ENCODE assay signal across 9 cellular contexts in genomic region chr10:132319853-132320669, GRCh38. TPM values are rescaled to one million over a fixed set of nuclear protein-coding genes. Genes with fewer than 3 reads are reported as not detected.
DNase-seq lines count a peak whose midpoint lies in the region; ATAC-seq and TF ChIP-seq lines count a peak whose summit lies in the region.
"Had no signal": no experiment of that assay in that cellular context is flagged by ENCODE, and none has a peak within 500 bp of the region (broad histone marks: within the 10 kb centered on the region; RNA-seq: fewer than 3 reads in every experiment).

No MANE protein-coding gene starts in this region.

- peak overlapping the region; percentile 35 for H3K27ac ChIP-seq in HCT116 (ENCODE audit: low read depth, low read length)
- H3K27ac ChIP-seq in naive thymus-derived CD4-positive, alpha-beta T cell (ENCODE audit: low read depth, low read length): no peak overlapping the region
- H3K27ac ChIP-seq: body of pancreas had no signal

- TF ChIP-seq RAD21 in HCT116 (IDR thresholded peaks at IDR 0.05; ENCODE audit: low read depth): no peak

- H3K4me3 Mint-ChIP-seq in activated naive CD8-positive, alpha-beta T cell treated with anti-CD3 and anti-CD28 coated beads, Interleukin-2, amount 50 U/mL, for 24 hours: no peak overlapping the region
- no peak overlapping the region for H3K4me3 Mint-ChIP-seq in naive thymus-derived CD4-positive, alpha-beta T cell

- BruUV-seq in HCT116 (replicated peaks; lab: Mats Ljungman, UMichigan): no TSS peak

- peak overlapping the region; percentile 67 for H3K4me2 ChIP-seq in HCT116 (ENCODE audit: low read length)

- no peaks in the 10 kb centered on the region for H3K9me3 ChIP-seq in HCT116 (ENCODE audit: control insufficient read depth in 1 of 2, insufficient read depth in 1 of 2, low read depth in 1 of 2, low read length in 2 of 2)
- H3K9me3 ChIP-seq in naive thymus-derived CD4-positive, alpha-beta T cell (ENCODE audit: control insufficient read depth in 2 of 3, low read length in 3 of 3): no peaks in the 10 kb centered on the region
- H3K9me3 ChIP-seq: body of pancreas had no signal

- TF ChIP-seq POLR2A in HCT116 (IDR thresholded peaks at IDR 0.05; ENCODE audit: borderline replicate concordance, extremely low read depth, insufficient read depth, insufficient read length): no peak

- H3K36me3 Mint-ChIP-seq in activated naive CD8-positive, alpha-beta T cell treated with anti-CD3 and anti-CD28 coated beads, Interleukin-2, amount 50 U/mL, for 24 hours (ENCODE audit: low read depth): peaks cover 6% of the 10 kb centered on the region
- H3K36me3 Mint-ChIP-seq in naive thymus-derived CD4-positive, alpha-beta T cell: peaks cover 6 to 18% (median 11%) of the 10 kb centered on the region in 5 donors

- peak overlapping the region; percentile 26 for H3K27ac Mint-ChIP-seq in activated naive CD8-positive, alpha-beta T cell treated with anti-CD3 and anti-CD28 coated beads, Interleukin-2, amount 50 U/mL, for 24 hours
- H3K27ac Mint-ChIP-seq in naive thymus-derived CD4-positive, alpha-beta T cell: peak overlapping the region in 1 of 9 donors; percentile 77

- TF ChIP-seq CTCF in HCT116 (IDR thresholded peaks at IDR 0.05 in 2 of 3, conservative IDR thresholded peaks at IDR 0.05 in 1 of 3; ENCODE audit: borderline replicate concordance in 1 of 3, insufficient read depth in 1 of 3, low read depth in 2 of 3, low read length in 2 of 3): no peak

- RAD21 ChIA-PET in HCT116 (lab: Charles Lee; ENCODE audit: low non-redundant PET in 1 of 2, low total read pairs in 2 of 2, uncharacterized antibody in 2 of 2, unreplicated experiment in 2 of 2): interaction anchor here in 1 of 2 experiments (0.6 kb wide), 1 partner anchor 12 kb away, joined by 4 read pairs; the partner anchor contains the start of gene STK32C

- CTCF ChIA-PET in HCT116 (lab: Charles Lee): no interaction called here
- CTCF ChIA-PET in naive thymus-derived CD4-positive, alpha-beta T cell (lab: Charles Lee): no interaction called here

- POLR2A ChIA-PET in HCT116 (lab: Charles Lee): no interaction called here
- POLR2A ChIA-PET in naive thymus-derived CD4-positive, alpha-beta T cell (lab: Charles Lee): no interaction called here

- H4K20me1 ChIP-seq in HCT116 (ENCODE audit: insufficient read depth): no peaks in the 10 kb centered on the region

- DNase-seq in activated naive CD4-positive, alpha-beta T cell treated with Interleukin-2 at 50 U/mL for 16 hours: peak; percentile 57
- no peak for DNase-seq in activated naive CD4-positive, alpha-beta T cell (lab: John Stamatoyannopoulos, UW)
- DNase-seq in HCT116 (ENCODE audit: low read depth, low spot score): no peak
- DNase-seq in Kasumi-1 (lab: John Stamatoyannopoulos, UW): peak; percentile 85
- peak; percentile 44 for DNase-seq in activated naive CD8-positive, alpha-beta T cell treated with anti-CD3 and anti-CD28 coated beads, Interleukin-2, amount 50 U/mL, for 24 hours
- peak in 1 of 9 donors; percentile 42 for DNase-seq in naive thymus-derived CD4-positive, alpha-beta T cell
- no peak for DNase-seq in activated CD4-positive, CD25-positive, alpha-beta regulatory T cell (lab: John Stamatoyannopoulos, UW)
- DNase-seq in NCI-H128 (lab: John Stamatoyannopoulos, UW; ENCODE audit: unreplicated experiment): no peak

- H3K79me2 ChIP-seq in HCT116 (ENCODE audit: insufficient read depth, low read length): no peaks in the 10 kb centered on the region

- H3K27me3 Mint-ChIP-seq in activated naive CD8-positive, alpha-beta T cell treated with anti-CD3 and anti-CD28 coated beads, Interleukin-2, amount 50 U/mL, for 24 hours: no peaks in the 10 kb centered on the region
- H3K27me3 Mint-ChIP-seq in naive thymus-derived CD4-positive, alpha-beta T cell: peaks cover 0 to 6% (median 0%) of the 10 kb centered on the region in 5 donors

- no peaks in the 10 kb centered on the region for H3K9me2 ChIP-seq in HCT116 (ENCODE audit: insufficient read depth)

- peaks cover 15 to 32% of the 10 kb centered on the region in 2 experiments for H3K4me1 ChIP-seq in HCT116 (ENCODE audit: control insufficient read depth in 1 of 2, insufficient read depth in 2 of 2, low read length in 2 of 2)
- H3K4me1 ChIP-seq in naive thymus-derived CD4-positive, alpha-beta T cell (ENCODE audit: control insufficient read depth in 2 of 2, insufficient read depth in 2 of 2, low read length in 2 of 2): no peaks in the 10 kb centered on the region
- H3K4me1 ChIP-seq: body of pancreas had no signal

- ATAC-seq in HCT116: peak; percentile 94
- peak; percentile 96 for ATAC-seq in activated naive CD8-positive, alpha-beta T cell treated with anti-CD3 and anti-CD28 coated beads, Interleukin-2, amount 50 U/mL, for 24 hours
- ATAC-seq in naive thymus-derived CD4-positive, alpha-beta T cell: peak; percentile 91
- ATAC-seq: body of pancreas had no signal

- no peaks in the 10 kb centered on the region for H3K27me3 ChIP-seq in HCT116 (ENCODE audit: insufficient read depth, low read length)
- no peaks in the 10 kb centered on the region for H3K27me3 ChIP-seq in naive thymus-derived CD4-positive, alpha-beta T cell (ENCODE audit: control insufficient read depth in 2 of 2, insufficient read depth in 2 of 2, low read length in 2 of 2)
- H3K27me3 ChIP-seq: body of pancreas had no signal

- intact Hi-C loops in HCT116 (cut with micrococcal nuclease): no loop called here
- intact Hi-C loops in naive thymus-derived CD4-positive, alpha-beta T cell (cut with micrococcal nuclease): no loop called here

- H2AFZ ChIP-seq in HCT116 (ENCODE audit: low read depth, low read length, poor library complexity, severe bottlenecking): no peak overlapping the region

- H3K9ac ChIP-seq in HCT116 (ENCODE audit: low read length): 0 out of 2 replicates have a peak overlapping the region, but pooled peaks have one; percentile 20

- H3K36me3 ChIP-seq in HCT116 (ENCODE audit: control insufficient read depth in 1 of 2, insufficient read depth in 2 of 2, low read length in 2 of 2): no peaks in the 10 kb centered on the region
- H3K36me3 ChIP-seq in naive thymus-derived CD4-positive, alpha-beta T cell (ENCODE audit: control insufficient read depth in 2 of 3, insufficient read depth in 3 of 3, low read length in 3 of 3): peaks cover 0 to 5% (median 0%) of the 10 kb centered on the region in 3 experiments

- H3K4me1 Mint-ChIP-seq in activated naive CD8-positive, alpha-beta T cell treated with anti-CD3 and anti-CD28 coated beads, Interleukin-2, amount 50 U/mL, for 24 hours: peaks cover 18% of the 10 kb centered on the region
- peaks cover 6 to 17% (median 11%) of the 10 kb centered on the region in 7 donors for H3K4me1 Mint-ChIP-seq in naive thymus-derived CD4-positive, alpha-beta T cell

- H3K4me3 ChIP-seq in HCT116 (replicated peaks in 1 of 2; ENCODE audit: low read depth in 1 of 2, low read length in 2 of 2): 0 out of 4 replicates have a peak overlapping the region, but pooled peaks of 1 of the 2 experiments have one; percentile 8
- H3K4me3 ChIP-seq in naive thymus-derived CD4-positive, alpha-beta T cell (ENCODE audit: low read length): no peak overlapping the region
- H3K4me3 ChIP-seq: body of pancreas had no signal

- H3K9me3 Mint-ChIP-seq in activated naive CD8-positive, alpha-beta T cell treated with anti-CD3 and anti-CD28 coated beads, Interleukin-2, amount 50 U/mL, for 24 hours: no peaks in the 10 kb centered on the region
- H3K9me3 Mint-ChIP-seq in naive thymus-derived CD4-positive, alpha-beta T cell: no peaks in the 10 kb centered on the region

TF ChIP-seq in HCT116, 20 proteins besides CTCF, POLR2A, EP300 and RAD21 (continues in another document):
- TF ChIP-seq REST (IDR thresholded peaks at IDR 0.05; ENCODE audit: low read depth) (no peak), CEBPB (IDR thresholded peaks at IDR 0.05; ENCODE audit: low read depth) (peak; percentile 72), SIN3A (IDR thresholded peaks at IDR 0.05; ENCODE audit: low read depth) (no peak), TCF7L2 (IDR thresholded peaks at IDR 0.05; ENCODE audit: borderline replicate concordance, extremely low read depth, insufficient read depth, insufficient read length) (no peak), FOSL1 (IDR thresholded peaks at IDR 0.05; ENCODE audit: low read depth) (peak; percentile 57)

RNA-seq across cellular contexts. Expression of gene LRRC27, which starts 11.9 kb away (rescaled TPM):
- 4.1 TPM for total RNA-seq in HCT116 (2021; ENCODE audit: unreplicated experiment)
- polyA plus RNA-seq in HCT116 (2012): 1.7 and 2.7 TPM in 2 replicates
- total RNA-seq in naive thymus-derived CD4-positive, alpha-beta T cell: 10 to 100 TPM in 1 of 5 experiments, 1 to 10 TPM in 4; 3.4 to 10.8 (median 7.1) TPM
- polyA plus RNA-seq in naive thymus-derived CD4-positive, alpha-beta T cell: 1 to 10 TPM; 1.8 to 4.9 TPM

RNA-seq across cellular contexts. Expression of gene STK32C, which starts 12.3 kb away (rescaled TPM):
- total RNA-seq in HCT116 (2021; ENCODE audit: unreplicated experiment): 29.7 TPM
- 33.6 and 34.4 TPM in 2 replicates for polyA plus RNA-seq in HCT116 (2012)
- 10 to 100 TPM in 4 of 5 experiments, 1 to 10 TPM in 1; 8.7 to 19.4 (median 12.0) TPM for total RNA-seq in naive thymus-derived CD4-positive, alpha-beta T cell
- 1 to 10 TPM; 4.6 to 7.2 TPM for polyA plus RNA-seq in naive thymus-derived CD4-positive, alpha-beta T cell

Comparison
In these comparisons a context has a peak if more than half of its experiments do, and no peak if none do; other contexts are left out.
1. DNase-seq: peak in activated naive CD4-positive, alpha-beta T cell treated with Interleukin-2 at 50 U/mL for 16 hours (single experiment), Kasumi-1 (2 of 2) and activated naive CD8-positive, alpha-beta T cell treated with anti-CD3 and anti-CD28 coated beads, Interleukin-2, amount 50 U/mL, for 24 hours (single experiment); none in activated naive CD4-positive, alpha-beta T cell (0 of 4), HCT116 (single experiment), activated CD4-positive, CD25-positive, alpha-beta regulatory T cell (0 of 4) and NCI-H128 (single experiment).
2. Peak in every context shown above with its lines, with median percentiles within 50 percentile points of each other: ATAC-seq.